Comparison of ENCODE assay signal across 8 cellular contexts in the genomic region with DNA sequence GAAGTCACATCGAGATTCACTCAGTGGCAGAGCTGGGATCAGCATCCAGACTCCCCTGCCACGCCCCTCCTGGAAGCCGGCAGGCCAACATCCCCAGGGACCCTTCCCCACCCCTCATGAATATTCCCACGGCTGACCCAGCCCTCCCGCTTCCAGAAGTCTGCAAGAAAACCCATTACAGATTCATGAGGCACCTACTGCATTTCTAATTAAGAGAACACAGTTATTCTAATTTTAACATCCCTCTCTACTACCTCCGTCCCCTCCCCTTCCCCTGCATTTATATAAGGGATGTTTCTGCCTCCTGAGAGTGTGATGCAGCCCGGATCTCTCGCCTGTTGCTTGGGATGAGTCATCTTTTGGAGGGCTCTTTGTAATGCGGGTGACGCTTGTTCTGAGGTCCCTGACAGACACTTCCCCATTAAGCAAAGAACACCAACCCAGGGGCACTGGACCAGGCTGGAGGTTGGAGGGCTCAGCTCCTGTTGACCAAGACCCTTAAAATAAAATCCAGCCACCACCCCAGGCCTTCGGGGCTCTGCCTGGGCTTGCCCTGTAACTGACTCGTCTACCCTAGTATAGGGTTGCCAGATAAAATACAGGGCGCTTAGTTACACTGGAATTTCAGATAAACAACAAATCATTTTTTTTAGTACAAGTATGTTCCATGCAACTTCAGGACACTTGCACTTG.
DNase-seq lines count a peak whose midpoint lies in the region; ATAC-seq and TF ChIP-seq lines count a peak whose summit lies in the region.

No MANE protein-coding gene starts in this region.

- peak; percentile 49 for DNase-seq in AG10803 (ENCODE audit: low read depth)
- peak; percentile 19 for DNase-seq in NCI-H69 (lab: John Stamatoyannopoulos, UW)
- DNase-seq in epithelial cell of esophagus (ENCODE audit: low read depth) = peak; percentile 73
- no peak for DNase-seq in smooth muscle cell (lab: John Stamatoyannopoulos, UW; ENCODE audit: unreplicated experiment)
- no peak for DNase-seq in NCI-H82 treated with DMSO at 0.1 percent for 48 hours (lab: John Stamatoyannopoulos, UW; ENCODE audit: unreplicated experiment)
- DNase-seq in HCEC 1CT = no peak
- DNase-seq in stimulated activated CD4-positive, alpha-beta T cell treated with anti-CD3 and anti-CD28 coated beads, Interleukin-1b, Interleukin-23, amount 100 ng/mL, for 48 hours = no peak

- ATAC-seq in GM21447 (IDR thresholded peaks at IDR 0.05; ENCODE audit: unreplicated experiment) = peak; percentile 55

- H3K4me1 ChIP-seq in smooth muscle cell (ENCODE audit: low read depth) = peaks cover 5% of the 10 kb centered on the region

- WGBS in smooth muscle cell (ENCODE audit: low lambda C conversion rate) = 15% methylated on average over 13 of the region's 13 CpGs

- no peaks in the 10 kb centered on the region for H3K9me3 ChIP-seq in smooth muscle cell (replicated peaks; ENCODE audit: low read depth)

- H3K4me3 ChIP-seq in AG10803 (ENCODE audit: low read length) (no peak overlapping the region), epithelial cell of esophagus (ENCODE audit: low read length) (no peak overlapping the region), smooth muscle cell (no peak overlapping the region)

- H3K79me2 ChIP-seq in smooth muscle cell (ENCODE audit: low read depth) = no peaks in the 10 kb centered on the region

- peak overlapping the region; percentile 45 for H3K4me2 ChIP-seq in smooth muscle cell

- no peaks in the 10 kb centered on the region for H3K36me3 ChIP-seq in smooth muscle cell (ENCODE audit: low read depth)

- peak overlapping the region; percentile 1 for H3K9ac ChIP-seq in smooth muscle cell (ENCODE audit: low read depth)

- no peaks in the 10 kb centered on the region for H3F3A ChIP-seq in smooth muscle cell (ENCODE audit: low read depth)

- peak overlapping the region; percentile 51 for H3K27ac ChIP-seq in smooth muscle cell (ENCODE audit: low read depth)

- no peaks in the 10 kb centered on the region for H3K27me3 ChIP-seq in smooth muscle cell (ENCODE audit: low read depth)

- peak overlapping the region; percentile 56 for H2AFZ ChIP-seq in smooth muscle cell (ENCODE audit: low read depth)

- H4K20me1 ChIP-seq in smooth muscle cell (ENCODE audit: low read depth) = no peaks in the 10 kb centered on the region

- TF ChIP-seq CTCF in AG10803 (conservative IDR thresholded peaks at IDR 0.05; ENCODE audit: low read length) = no peak
- no peak for TF ChIP-seq CTCF in epithelial cell of esophagus (IDR thresholded peaks at IDR 0.05; ENCODE audit: insufficient read depth, low read depth, low read length, missing control alignments)
- TF ChIP-seq CTCF in smooth muscle cell (IDR thresholded peaks at IDR 0.05; ENCODE audit: borderline replicate concordance, insufficient read depth, poor library complexity, severe bottlenecking) = no peak

Comparison
In these comparisons a context has a peak if more than half of its experiments do, and no peak if none do; other contexts are left out.
1. DNase-seq: peak in AG10803 (single experiment), NCI-H69 (single experiment) and epithelial cell of esophagus (single experiment); none in smooth muscle cell (single experiment), NCI-H82 treated with DMSO at 0.1 percent for 48 hours (single experiment), HCEC 1CT (single experiment) and stimulated activated CD4-positive, alpha-beta T cell treated with anti-CD3 and anti-CD28 coated beads, Interleukin-1b, Interleukin-23, amount 100 ng/mL, for 48 hours (single experiment).